11 cellular contexts compared by ENCODE assay signal in genomic region chr4:152240232-152240631, GRCh38.
"Had no signal": no experiment of that assay in that cellular context is flagged by ENCODE, and none has a peak within 500 bp of the region (broad histone marks: within the 10 kb centered on the region; RNA-seq: fewer than 3 reads in every experiment).

No MANE protein-coding gene starts in this region.

- H3K4me1 ChIP-seq: HAP-1 had no signal

- FAIRE-seq: H1, H54 had no signal

- H2AFZ ChIP-seq: GM23248, GM23338 had no signal

- H3K27ac ChIP-seq: GM23248 had no signal

- H3K4me2 ChIP-seq: GM23338 had no signal

- H3K9me3 ChIP-seq: HAP-1 had no signal

- H3K9ac ChIP-seq: GM23248 had no signal

- H3K36me3 ChIP-seq: HAP-1 had no signal

- ATAC-seq: GM23338, HCT116 had no signal

- H3K4me3 ChIP-seq: GM23248, GM23338, HAP-1 had no signal

- DNase-seq: GM23248, GOT3, H7, H9, HCEC 1CT, HFFc6 had no signal
